22 cellular contexts compared by ENCODE assay signal in the genomic region with DNA sequence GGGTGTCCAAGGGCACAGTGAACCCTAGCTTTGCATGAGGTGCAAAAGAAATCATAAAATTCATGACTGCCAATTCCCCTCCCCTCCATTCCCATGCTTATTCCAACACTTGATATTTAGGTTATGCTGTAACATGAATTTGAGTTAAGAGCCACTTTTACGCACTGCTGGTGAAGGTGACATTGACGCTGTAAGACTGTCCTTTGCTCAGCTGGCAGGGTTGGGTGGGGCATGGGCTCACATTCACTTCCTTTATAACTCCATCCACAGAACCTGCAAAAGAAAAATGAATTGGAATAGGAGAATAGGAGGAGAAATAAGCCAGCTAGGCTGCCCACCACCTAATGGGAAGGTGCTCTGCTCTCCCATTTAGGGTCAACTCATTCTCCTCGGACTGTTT. TPM values are rescaled to one million over a fixed set of nuclear protein-coding genes. Genes with fewer than 3 reads are reported as not detected.
DNase-seq lines count a peak whose midpoint lies in the region; ATAC-seq, FAIRE-seq and TF ChIP-seq lines count a peak whose summit lies in the region.
"Had no signal": no experiment of that assay in that cellular context is flagged by ENCODE, and none has a peak within 500 bp of the region (broad histone marks: within the 10 kb centered on the region; RNA-seq: fewer than 3 reads in every experiment).

No MANE protein-coding gene starts in this region.

- H3K27ac ChIP-seq in ACC112 (ENCODE audit: low read depth, low read length) (no peak overlapping the region), IMR-90 (ENCODE audit: insufficient read depth, low read length) (no peak overlapping the region), small intestine (ENCODE audit: low read depth in 1 of 2, low read length in 1 of 2) (no peak overlapping the region), uterus (no peak overlapping the region)
- H3K27ac ChIP-seq: SK-N-MC had no signal

- H3K18ac ChIP-seq in IMR-90 (ENCODE audit: low read depth, low read length) = no peak overlapping the region

- H3K9me3 ChIP-seq in IMR-90 (ENCODE audit: control insufficient read depth, insufficient read depth, low read length) (no peaks in the 10 kb centered on the region), small intestine (ENCODE audit: control insufficient read depth, low read depth) (no peaks in the 10 kb centered on the region), uterus (no peaks in the 10 kb centered on the region)

- no peak overlapping the region for H3K4me2 ChIP-seq in IMR-90 (ENCODE audit: low read depth, low read length)

- TF ChIP-seq CTCF in IMR-90 (conservative IDR thresholded peaks at IDR 0.05; ENCODE audit: low read depth, low read length) (no peak), uterus (IDR thresholded peaks at IDR 0.05) (no peak)

- no peak overlapping the region for H3K14ac ChIP-seq in IMR-90 (replicated peaks; ENCODE audit: low read depth, low read length)

- H3K4me1 ChIP-seq in ACC112 (ENCODE audit: control insufficient read depth, insufficient read depth, low read length, unreplicated experiment) (peaks cover 53% of the 10 kb centered on the region), IMR-90 (ENCODE audit: control insufficient read depth, insufficient read depth, low read length) (peaks cover 6% of the 10 kb centered on the region), small intestine (ENCODE audit: control insufficient read depth in 2 of 2, insufficient read depth in 1 of 2, low read depth in 1 of 2, low read length in 1 of 2) (peaks cover 4 to 6% of the 10 kb centered on the region in 2 donors), uterus (peaks cover 0 to 8% of the 10 kb centered on the region in 2 donors)

- H4K91ac ChIP-seq in IMR-90 (ENCODE audit: insufficient read depth, low read depth, low read length) = no peak overlapping the region

- no CpG with 5 or more reads among the region's 3 CpGs for WGBS in IMR-90 (ENCODE audit: extremely low coverage in 2 of 2, insufficient read length in 1 of 2), 2 experiments
- 52 to 71% (median 57%) methylated on average over 3 of the region's 3 CpGs for WGBS in small intestine, 3 donors

- H2AK5ac ChIP-seq in IMR-90 (ENCODE audit: low read depth, low read length) = no peak overlapping the region

- POLR2A ChIA-PET in IMR-90 (lab: Charles Lee; ENCODE audit: unreplicated experiment) = no interaction called here

- no peak overlapping the region for H4K5ac ChIP-seq in IMR-90 (ENCODE audit: low read depth, low read length)

- H3K9me1 ChIP-seq in IMR-90 (ENCODE audit: insufficient read depth, low read length) = peaks cover 6% of the 10 kb centered on the region; the same call in 1 of the 2 replicates

- H2AK9ac ChIP-seq in IMR-90 (replicated peaks; ENCODE audit: low read depth, low read length, poor library complexity) = no peak overlapping the region

- no peak overlapping the region for H4K8ac ChIP-seq in IMR-90 (ENCODE audit: low read depth in 2 of 2, low read length in 2 of 2)

- H3K4me3 ChIP-seq in ACC112 (ENCODE audit: low read depth, low read length) = peak overlapping the region; percentile 4; the same call in 1 of the 2 replicates
- no peak overlapping the region for H3K4me3 ChIP-seq in IMR-90 (ENCODE audit: insufficient read depth, low read depth, low read length)
- H3K4me3 ChIP-seq in small intestine (ENCODE audit: low read depth in 1 of 2, low read length in 2 of 2) = no peak overlapping the region
- H3K4me3 ChIP-seq in uterus = no peak overlapping the region
- H3K4me3 ChIP-seq: K562, SK-N-MC had no signal

- no peak for TF ChIP-seq POLR2A in IMR-90 (IDR thresholded peaks at IDR 0.05; ENCODE audit: low read depth, low read length)
- TF ChIP-seq POLR2A in uterus (IDR thresholded peaks at IDR 0.05) = no peak

- ATAC-seq in IMR-90 (ENCODE audit: low read depth) = no peak
- peak; percentile 88 for ATAC-seq in left colon
- ATAC-seq: HepG2, K562, Panc1 had no signal

- no peak overlapping the region for H3K4ac ChIP-seq in IMR-90 (ENCODE audit: low read depth, low read length)

- no peak overlapping the region for H3K23ac ChIP-seq in IMR-90 (ENCODE audit: low read depth, low read length)

- no peak overlapping the region for H2AFZ ChIP-seq in ACC112 (ENCODE audit: low read length, unreplicated experiment)
- H2AFZ ChIP-seq in IMR-90 (replicated peaks; ENCODE audit: low read length, poor library complexity) = no peak overlapping the region

- in situ Hi-C loops in IMR-90 (cut with MboI; ENCODE audit: low sequenced_read_pairs) = no loop called here

- dilution Hi-C loops in IMR-90 (cut with HindIII; ENCODE audit: low sequenced_read_pairs, unreplicated experiment) = no loop called here

- no peak overlapping the region for H3K56ac ChIP-seq in IMR-90 (ENCODE audit: extremely low read depth, insufficient read depth, low read length)

- no peak overlapping the region for H2BK5ac ChIP-seq in IMR-90 (ENCODE audit: low read depth, low read length, poor library complexity, severe bottlenecking)

- FAIRE-seq in small intestine (lab: Jason Lieb, UNC) = no peak
- FAIRE-seq: D721Med, GM18507, H54, HepG2, K562 had no signal

- no peak overlapping the region for H2BK120ac ChIP-seq in IMR-90 (ENCODE audit: low read depth, low read length)

- peaks cover 9 to 21% of the 10 kb centered on the region in 2 experiments; a peak in 3 of 4 replicates for H3K79me1 ChIP-seq in IMR-90 (ENCODE audit: low read depth in 1 of 2, low read length in 2 of 2)

- no TSS peak for BruUV-seq in IMR-90 (replicated peaks; lab: Mats Ljungman, UMichigan)

- 0 out of 2 replicates have a peak overlapping the region, but pooled peaks have one; percentile 1 for H2BK20ac ChIP-seq in IMR-90 (ENCODE audit: low read depth, low read length)

- TF ChIP-seq RAD21 in IMR-90 (IDR thresholded peaks at IDR 0.05; ENCODE audit: low read length) = no peak

- CTCF ChIA-PET in IMR-90 (lab: Yijun Ruan, JAX) = no interaction called here

- H3K36me3 ChIP-seq in ACC112 (ENCODE audit: insufficient read depth, low read length) (peaks cover 30% of the 10 kb centered on the region), IMR-90 (ENCODE audit: control insufficient read depth, insufficient read depth, low read length) (peaks cover 8% of the 10 kb centered on the region; the same call in 1 of the 2 replicates), small intestine (ENCODE audit: control insufficient read depth in 2 of 2, insufficient read depth in 2 of 2, low read length in 2 of 2) (peaks cover 3 to 6% of the 10 kb centered on the region in 2 donors), uterus (no peaks in the 10 kb centered on the region)

- H3K9ac ChIP-seq in IMR-90 (ENCODE audit: low read depth, low read length) = no peak overlapping the region

- no peak for DNase-seq in IMR-90
- peak in 1 of 2 donors; percentile 22 for DNase-seq in left colon
- DNase-seq in small intestine = peak; percentile 48
- DNase-seq in activated gamma-delta T cell (lab: John Stamatoyannopoulos, UW) = no peak
- DNase-seq in cortex of kidney (lab: John Stamatoyannopoulos, UW) = no peak
- no peak for DNase-seq in uterus
- DNase-seq: CD4-positive, CD25-positive, alpha-beta regulatory T cell; Kasumi-1; NCI-H1105; NCI-H1436 treated with DMSO at 0.1 percent for 48 hours; NCI-H2029; NCI-H446 treated with DMSO at 0.1 percent for 48 hours; NCI-H526 treated with DMSO at 0.1 percent for 48 hours; SIG-M5 had no signal

- intact Hi-C loops in IMR-90 (cut with micrococcal nuclease) = no loop called here
- intact Hi-C loops in left colon (cut with DNase I, micrococcal nuclease) = no loop called here
- intact Hi-C loops in uterus (cut with DNase I; ENCODE audit: low total_unique reads) = no loop called here

- peaks cover 3% of the 10 kb centered on the region; the same call in 1 of the 2 replicates for H4K20me1 ChIP-seq in IMR-90 (ENCODE audit: insufficient read depth, low read length)

- no peak overlapping the region for H2BK15ac ChIP-seq in IMR-90 (ENCODE audit: low read depth, low read length)

- peaks cover 32% of the 10 kb centered on the region for H3K79me2 ChIP-seq in ACC112 (ENCODE audit: control insufficient read depth, insufficient read depth, low read length, unreplicated experiment)

- no peaks in the 10 kb centered on the region for H3K27me3 ChIP-seq in ACC112 (ENCODE audit: insufficient read depth, low read length)
- no peaks in the 10 kb centered on the region for H3K27me3 ChIP-seq in IMR-90 (ENCODE audit: control insufficient read depth, insufficient read depth, low read length)
- H3K27me3 ChIP-seq in small intestine (ENCODE audit: control insufficient read depth in 2 of 2, insufficient read depth in 2 of 2, low read length in 2 of 2) = no peaks in the 10 kb centered on the region
- no peaks in the 10 kb centered on the region for H3K27me3 ChIP-seq in uterus

TF ChIP-seq in IMR-90, 13 proteins besides CTCF, POLR2A, EP300 and RAD21 (continues in another document):
- TF ChIP-seq, protein P1, sequence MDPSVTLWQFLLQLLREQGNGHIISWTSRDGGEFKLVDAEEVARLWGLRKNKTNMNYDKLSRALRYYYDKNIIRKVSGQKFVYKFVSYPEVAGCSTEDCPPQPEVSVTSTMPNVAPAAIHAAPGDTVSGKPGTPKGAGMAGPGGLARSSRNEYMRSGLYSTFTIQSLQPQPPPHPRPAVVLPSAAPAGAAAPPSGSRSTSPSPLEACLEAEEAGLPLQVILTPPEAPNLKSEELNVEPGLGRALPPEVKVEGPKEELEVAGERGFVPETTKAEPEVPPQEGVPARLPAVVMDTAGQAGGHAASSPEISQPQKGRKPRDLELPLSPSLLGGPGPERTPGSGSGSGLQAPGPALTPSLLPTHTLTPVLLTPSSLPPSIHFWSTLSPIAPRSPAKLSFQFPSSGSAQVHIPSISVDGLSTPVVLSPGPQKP (IDR thresholded peaks at IDR 0.05; ENCODE audit: borderline replicate concordance, low read depth, low read length) = no peak
- TF ChIP-seq SMC3 (IDR thresholded peaks at IDR 0.05; ENCODE audit: low read depth, low read length) (no peak), BHLHE40 (IDR thresholded peaks at IDR 0.05; ENCODE audit: low read depth, low read length) (no peak), CEBPB (IDR thresholded peaks at IDR 0.05; ENCODE audit: low read depth, low read length) (no peak)

RNA-seq across cellular contexts. Expression of a gene that starts 6.9 kb away (rescaled TPM):
- total RNA-seq in IMR-90 (2012; rRNA removed) (123 and 210 TPM in 2 replicates), left colon (100 to 1,000 TPM; 144 to 235 TPM), uterus (100 to 1,000 TPM; 151 to 353 (median 209) TPM)
- polyA plus RNA-seq in IMR-90 (2012; rRNA removed) (272 and 273 TPM in 2 replicates), small intestine (100 to 1,000 TPM; 106 to 220 (median 198) TPM)
- polyA plus RNA-seq in IMR-90 (2012; cell fraction: cytosol; rRNA removed) = 197 and 369 TPM in 2 replicates
- 66.2 and 72.0 TPM in 2 replicates for polyA plus RNA-seq in IMR-90 (2012; cell fraction: nucleus; rRNA removed; ENCODE audit: low replicate concordance)

RNA-seq across cellular contexts. Expression of a gene that starts 7.4 kb away (rescaled TPM):
- 5.4 and 9.2 TPM in 2 replicates for total RNA-seq in IMR-90 (2012; rRNA removed)
- 25.7 and 25.8 TPM in 2 replicates for polyA plus RNA-seq in IMR-90 (2012; rRNA removed)
- polyA plus RNA-seq in IMR-90 (2012; cell fraction: cytosol; rRNA removed) = 2.7 and 5.1 TPM in 2 replicates
- 1.3 and 5.5 TPM in 2 replicates for polyA plus RNA-seq in IMR-90 (2012; cell fraction: nucleus; rRNA removed; ENCODE audit: low replicate concordance)
- total RNA-seq in left colon = 10 to 100 TPM; 30.6 to 35.2 TPM
- polyA plus RNA-seq in small intestine = 10 to 100 TPM; 23.4 to 30.3 (median 25.3) TPM
- 10 to 100 TPM in 2 of 4 donors, 1 to 10 TPM in 2; 1.0 to 22.2 (median 11.0) TPM for total RNA-seq in uterus
